Comparison of ENCODE assay signal across 8 cellular contexts in the genomic region with DNA sequence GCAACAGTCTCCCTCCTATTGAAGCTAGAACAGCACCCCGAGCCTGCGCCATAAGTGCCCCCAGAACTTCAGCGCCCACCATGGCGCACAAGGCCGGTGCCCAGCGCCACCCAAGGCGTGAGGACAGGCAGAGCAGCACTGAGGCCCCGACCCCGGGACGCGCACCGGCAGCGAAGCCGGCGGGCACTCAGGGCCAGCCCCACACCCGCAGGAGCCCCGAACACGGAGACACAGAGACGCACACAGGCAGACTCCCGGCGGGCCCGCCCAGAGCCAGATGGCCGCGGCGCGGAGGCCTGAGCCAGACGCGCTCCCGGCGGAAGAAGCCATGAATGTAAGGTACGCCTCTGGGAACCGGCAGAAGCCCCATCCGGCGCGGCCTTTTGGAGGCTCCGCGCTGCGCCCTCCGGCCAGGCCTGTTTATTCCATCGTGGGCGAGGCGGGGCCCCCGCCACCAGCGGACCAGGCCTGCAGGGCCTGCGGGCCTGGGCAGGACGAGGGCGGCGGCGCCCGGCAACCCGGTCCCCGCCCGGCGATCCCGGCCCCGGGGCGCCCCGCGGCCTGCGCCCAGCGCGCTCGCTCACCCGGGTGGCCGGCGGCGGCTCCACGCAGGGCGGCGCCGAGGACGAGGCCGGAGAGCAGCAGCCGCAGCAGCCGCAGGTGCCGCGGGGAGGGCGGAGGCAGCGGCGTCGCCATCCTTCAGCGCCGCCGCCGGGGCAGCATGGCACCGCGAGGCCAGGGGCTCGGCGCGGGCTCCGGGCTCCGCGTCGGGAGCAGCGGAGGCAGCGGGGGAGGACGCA. TPM values are rescaled to one million over a fixed set of nuclear protein-coding genes. Genes with fewer than 3 reads are reported as not detected.
DNase-seq lines count a peak whose midpoint lies in the region; ATAC-seq and TF ChIP-seq lines count a peak whose summit lies in the region.

No MANE protein-coding gene starts in this region.

- H3K9me3 ChIP-seq in heart right ventricle (no peaks in the 10 kb centered on the region), sigmoid colon (no peaks in the 10 kb centered on the region)

- 2 to 3% methylated on average over 86 to 97 of the region's 97 CpGs for WGBS in heart right ventricle, 2 donors
- 2 to 3% methylated on average over 97 of the region's 97 CpGs for WGBS in sigmoid colon, 2 donors

- TF ChIP-seq CTCF in heart right ventricle (IDR thresholded peaks at IDR 0.05) (no peak), sigmoid colon (IDR thresholded peaks at IDR 0.05) (no peak)

- H3K4me1 ChIP-seq in heart right ventricle (peaks cover 27 to 63% (median 40%) of the 10 kb centered on the region in 9 donors), sigmoid colon (peaks cover 0 to 43% (median 38%) of the 10 kb centered on the region in 4 donors)

- TF ChIP-seq POLR2A in sigmoid colon (IDR thresholded peaks at IDR 0.05), result no peak

- H3K4me1 Mint-ChIP-seq in activated T-cell treated with anti-CD3 and anti-CD28 coated beads, Interleukin-2, amount 50 U/mL, for 4 hours (ENCODE audit: low read depth), result peaks cover 16% of the 10 kb centered on the region

- in situ Hi-C loops in G401 (cut with HindIII; ENCODE audit: low sequenced_read_pairs), result loop anchor here (25.0 kb wide), 1 partner anchor 108 kb away; the partner anchor contains the start of genes C8G and FBXW5

- intact Hi-C loops in heart right ventricle (cut with DNase I), result loop anchor here in 6 of 10 donors (1.0 to 2.0 kb wide), 4 partner anchors 19 to 25 kb away; partner anchors contain the start of gene SAPCD2 (in 1 of the 6)
- intact Hi-C loops in sigmoid colon (cut with DNase I), result loop anchor here (1.0 kb wide), 1 partner anchor 22 kb away; no protein-coding TSS in a partner anchor

- peak; percentile 67 for DNase-seq in 8988T
- DNase-seq in G401 (ENCODE audit: low spot score), result peak; percentile 62
- no peak for DNase-seq in activated T-cell treated with anti-CD3 and anti-CD28 coated beads, Interleukin-2, amount 50 U/mL, for 4 hours
- DNase-seq in heart right ventricle, result peak in 1 of 2 donors; percentile 55
- DNase-seq in sigmoid colon, result no peak
- DNase-seq in stimulated activated CD4-positive, alpha-beta T cell treated with anti-CD3 and anti-CD28 coated beads, Interleukin-4, amount 100 ng/mL, for 4 hours, result no peak

- ATAC-seq in activated T-cell treated with anti-CD3 and anti-CD28 coated beads, Interleukin-2, amount 50 U/mL, for 4 hours, result peak; percentile 29 to 37
- peak in 5 of 8 donors; percentile 2 to 18 (median 9) for ATAC-seq in heart right ventricle
- no peak for ATAC-seq in GM19395 (IDR thresholded peaks at IDR 0.05; ENCODE audit: unreplicated experiment)
- no peak for ATAC-seq in GM21786 (IDR thresholded peaks at IDR 0.05; ENCODE audit: unreplicated experiment)

- H3K4me3 ChIP-seq in heart right ventricle (peak overlapping the region; percentile 45 to 80 (median 68)), sigmoid colon (peak overlapping the region; percentile 40 to 74 (median 65))

- no peak for TF ChIP-seq EP300 in sigmoid colon (IDR thresholded peaks at IDR 0.05)

- H3K27me3 Mint-ChIP-seq in activated T-cell treated with anti-CD3 and anti-CD28 coated beads, Interleukin-2, amount 50 U/mL, for 4 hours (ENCODE audit: low read depth), result peaks cover 49% of the 10 kb centered on the region

- H3K27me3 ChIP-seq in heart right ventricle (peaks cover 0 to 68% (median 28%) of the 10 kb centered on the region in 7 donors), sigmoid colon (peaks cover 22 to 37% (median 34%) of the 10 kb centered on the region in 3 donors)

- no peaks in the 10 kb centered on the region for H3K9me3 Mint-ChIP-seq in activated T-cell treated with anti-CD3 and anti-CD28 coated beads, Interleukin-2, amount 50 U/mL, for 4 hours

- H3K27ac ChIP-seq in heart right ventricle, result peak overlapping the region; percentile 78 to 92 (median 88)
- H3K27ac ChIP-seq in sigmoid colon, result peak overlapping the region; percentile 65 to 72 (median 68)

- H3K4me3 Mint-ChIP-seq in activated T-cell treated with anti-CD3 and anti-CD28 coated beads, Interleukin-2, amount 50 U/mL, for 4 hours, result peak overlapping the region; percentile 63

- H3K36me3 Mint-ChIP-seq in activated T-cell treated with anti-CD3 and anti-CD28 coated beads, Interleukin-2, amount 50 U/mL, for 4 hours (ENCODE audit: insufficient read depth), result no peaks in the 10 kb centered on the region

- peaks cover 0 to 22% (median 6%) of the 10 kb centered on the region in 9 donors for H3K36me3 ChIP-seq in heart right ventricle
- peaks cover 0 to 6% (median 0%) of the 10 kb centered on the region in 4 donors for H3K36me3 ChIP-seq in sigmoid colon

RNA-seq across cellular contexts. Expression of gene NPDC1, which starts 0.5 kb away (rescaled TPM):
- 32.0 and 38.4 TPM in 2 replicates for total RNA-seq in G401 (2014; rRNA removed; shearing (Covaris generic))
- 10 to 100 TPM; 15.1 to 33.0 (median 23.2) TPM for total RNA-seq in activated T-cell treated with anti-CD3 and anti-CD28 coated beads, Interleukin-2, amount 50 U/mL, for 4 hours
- total RNA-seq in heart right ventricle (10 to 100 TPM; 29.1 to 74.3 (median 52.6) TPM), sigmoid colon (100 to 1,000 TPM in 1 of 4 donors, 10 to 100 TPM in 3; 21.4 to 101 (median 42.4) TPM)
- polyA plus RNA-seq in heart right ventricle (100 to 1,000 TPM in 1 of 2 donors, 10 to 100 TPM in 1; 74.2 to 153 TPM), sigmoid colon (100 to 1,000 TPM in 1 of 3 donors, 10 to 100 TPM in 2; 47.9 to 118 (median 91.9) TPM)

RNA-seq across cellular contexts. Expression of gene ENTPD2, which starts 8.4 kb away (rescaled TPM):
- not detected in 2 replicates for total RNA-seq in G401 (2014; rRNA removed; shearing (Covaris generic))
- total RNA-seq in activated T-cell treated with anti-CD3 and anti-CD28 coated beads, Interleukin-2, amount 50 U/mL, for 4 hours, result under 1 TPM in 1 of 3 donors, not detected in 2; 0.34 TPM
- 1 to 10 TPM in 8 of 10 donors, under 1 TPM in 2; 0.32 to 2.5 (median 1.6) TPM for total RNA-seq in heart right ventricle
- polyA plus RNA-seq in heart right ventricle, result 1 to 10 TPM in 1 of 2 donors, under 1 TPM in 1; 0.96 to 3.3 TPM
- total RNA-seq in sigmoid colon, result 1 to 10 TPM in 3 of 4 donors, not detected in 1; 1.2 to 2.2 (median 2.1) TPM
- 1 to 10 TPM in 2 of 3 donors, under 1 TPM in 1; 0.92 to 6.4 (median 3.0) TPM for polyA plus RNA-seq in sigmoid colon

RNA-seq across cellular contexts. Expression of gene FUT7, which starts 13.6 kb away (rescaled TPM):
- not detected in 2 replicates for total RNA-seq in G401 (2014; rRNA removed; shearing (Covaris generic))
- 1 to 10 TPM in 1 of 3 donors, under 1 TPM in 2; 0.74 to 2.4 (median 0.81) TPM for total RNA-seq in activated T-cell treated with anti-CD3 and anti-CD28 coated beads, Interleukin-2, amount 50 U/mL, for 4 hours
- under 1 TPM in 5 of 10 donors, not detected in 5; 0.13 to 0.30 (median 0.15) TPM for total RNA-seq in heart right ventricle
- under 1 TPM; 0.07 to 0.15 TPM for polyA plus RNA-seq in heart right ventricle
- total RNA-seq in sigmoid colon, result 1 to 10 TPM in 1 of 4 donors, under 1 TPM in 2, not detected in 1; 0.36 to 1.3 (median 0.41) TPM
- 1 to 10 TPM in 1 of 3 donors, not detected in 2; 1.3 TPM for polyA plus RNA-seq in sigmoid colon

RNA-seq across cellular contexts. Expression of gene ABCA2, which starts 17.5 kb away (rescaled TPM):
- total RNA-seq in G401 (2014; rRNA removed; shearing (Covaris generic)), result 8.5 and 12.3 TPM in 2 replicates
- total RNA-seq in activated T-cell treated with anti-CD3 and anti-CD28 coated beads, Interleukin-2, amount 50 U/mL, for 4 hours, result 10 to 100 TPM in 2 of 3 donors, 1 to 10 TPM in 1; 9.1 to 15.3 (median 14.3) TPM
- total RNA-seq in heart right ventricle (10 to 100 TPM; 23.6 to 42.6 (median 28.1) TPM), sigmoid colon (10 to 100 TPM in 3 of 4 donors, 1 to 10 TPM in 1; 9.2 to 19.7 (median 13.2) TPM)
- polyA plus RNA-seq in heart right ventricle (10 to 100 TPM; 16.0 to 46.7 TPM), sigmoid colon (10 to 100 TPM in 1 of 3 donors, 1 to 10 TPM in 2; 6.0 to 28.6 (median 9.0) TPM)

RNA-seq across cellular contexts. Expression of gene SAPCD2, which starts 24.9 kb away (rescaled TPM):
- 62.9 and 63.5 TPM in 2 replicates for total RNA-seq in G401 (2014; rRNA removed; shearing (Covaris generic))
- total RNA-seq in activated T-cell treated with anti-CD3 and anti-CD28 coated beads, Interleukin-2, amount 50 U/mL, for 4 hours, result 1 to 10 TPM; 3.6 to 5.5 (median 4.6) TPM
- total RNA-seq in heart right ventricle (1 to 10 TPM in 1 of 10 donors, under 1 TPM in 8, not detected in 1; 0.06 to 1.1 (median 0.11) TPM), sigmoid colon (under 1 TPM in 1 of 4 donors, not detected in 3; 0.81 TPM)
- polyA plus RNA-seq in heart right ventricle (under 1 TPM; 0.15 to 0.23 TPM), sigmoid colon (10 to 100 TPM in 1 of 3 donors, 1 to 10 TPM in 2; 3.6 to 16.4 (median 3.7) TPM)

Comparison
In these comparisons a context has a peak if more than half of its experiments do, and no peak if none do; other contexts are left out.
1. DNase-seq: peak in 8988T (single experiment) and G401 (single experiment); none in activated T-cell treated with anti-CD3 and anti-CD28 coated beads, Interleukin-2, amount 50 U/mL, for 4 hours (single experiment), sigmoid colon (single experiment) and stimulated activated CD4-positive, alpha-beta T cell treated with anti-CD3 and anti-CD28 coated beads, Interleukin-4, amount 100 ng/mL, for 4 hours (0 of 2).
2. ATAC-seq: peak in activated T-cell treated with anti-CD3 and anti-CD28 coated beads, Interleukin-2, amount 50 U/mL, for 4 hours (2 of 2) and heart right ventricle (5 of 8); none in GM19395 (single experiment) and GM21786 (single experiment).